In the genomic region with DNA sequence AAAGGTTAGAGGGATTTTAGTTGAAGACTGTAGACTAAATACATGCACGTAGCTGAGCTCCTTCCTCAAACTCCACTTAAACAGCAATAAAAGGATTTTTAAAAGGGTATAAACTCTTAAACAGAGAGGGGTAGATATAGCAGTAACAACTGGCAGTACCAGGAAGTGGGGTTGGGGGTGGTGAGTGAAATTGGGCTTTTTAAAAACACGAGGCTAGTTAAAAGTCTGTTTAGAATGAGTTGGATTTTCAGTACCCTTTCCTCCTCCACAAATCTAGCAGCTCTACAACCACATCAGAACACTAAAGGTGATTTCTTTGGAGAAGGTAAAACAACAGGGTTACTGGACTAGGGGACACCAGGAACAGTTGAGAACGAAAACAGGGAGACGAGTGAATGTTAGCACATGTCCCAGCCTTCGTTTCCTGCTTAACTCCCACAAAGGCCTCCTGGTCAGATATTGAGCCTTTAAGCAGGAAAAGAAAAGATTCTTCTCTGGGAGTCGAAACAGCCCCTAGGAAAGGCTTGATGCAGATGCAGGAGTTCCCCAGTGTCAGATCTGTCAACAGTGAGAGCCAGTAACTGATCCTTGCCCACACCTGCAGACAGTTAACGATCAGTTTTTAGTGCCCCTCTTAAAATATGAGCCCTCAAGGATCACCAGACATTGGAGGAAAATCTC, we compare ENCODE assay signal across 25 cellular contexts. TPM values are rescaled to one million over a fixed set of nuclear protein-coding genes. Genes with fewer than 3 reads are reported as not detected.
DNase-seq lines count a peak whose midpoint lies in the region; ATAC-seq and TF ChIP-seq lines count a peak whose summit lies in the region.
"Had no signal": no experiment of that assay in that cellular context is flagged by ENCODE, and none has a peak within 500 bp of the region (broad histone marks: within the 10 kb centered on the region; RNA-seq: fewer than 3 reads in every experiment).

No MANE protein-coding gene starts in this region.

- no peaks in the 10 kb centered on the region for H3K79me2 ChIP-seq in OCI-LY3 (ENCODE audit: low read length)

- H3K27me3 Mint-ChIP-seq in HFFc6 (ENCODE audit: insufficient read depth), result no peaks in the 10 kb centered on the region; the same call in 1 of the 2 replicates
- no peaks in the 10 kb centered on the region for H3K27me3 Mint-ChIP-seq in endodermal cell (ENCODE audit: insufficient read depth)
- no peaks in the 10 kb centered on the region for H3K27me3 Mint-ChIP-seq in mesothelial cell of epicardium (ENCODE audit: low read depth)
- H3K27me3 Mint-ChIP-seq: brain had no signal

- 57 to 81% methylated on average over 4 to 5 of the region's 7 CpGs for WGBS in endodermal cell (ENCODE audit: insufficient coverage in 1 of 2, insufficient read length in 1 of 2), 2 experiments
- WGBS in aorta, 2 donors, result 67 to 68% methylated on average over 7 of the region's 7 CpGs

- H3K4me1 ChIP-seq in OCI-LY3 (ENCODE audit: low read length) (peaks cover 6% of the 10 kb centered on the region; the same call in 1 of the 2 replicates), endodermal cell (ENCODE audit: control insufficient read depth, insufficient read depth, low read length) (no peaks in the 10 kb centered on the region), aorta (ENCODE audit: control insufficient read depth in 1 of 2, insufficient read depth in 2 of 2, low read length in 2 of 2) (no peaks in the 10 kb centered on the region)
- H3K4me1 ChIP-seq: adrenal gland, right lobe of liver had no signal

- H3K27me3 ChIP-seq in OCI-LY3 (ENCODE audit: low read depth, low read length) (0 out of 2 replicates have a peak, but pooled peaks cover 5% of the 10 kb centered on the region), endodermal cell (ENCODE audit: control insufficient read depth, insufficient read depth, low read length, poor library complexity, severe bottlenecking) (no peaks in the 10 kb centered on the region), aorta (ENCODE audit: control insufficient read depth in 1 of 2, insufficient read depth in 2 of 2, low read length in 1 of 2) (no peaks in the 10 kb centered on the region)
- H3K27me3 ChIP-seq: adrenal gland, right lobe of liver had no signal

- H3K36me3 Mint-ChIP-seq in HFFc6 (ENCODE audit: low read depth) (peaks cover 4% of the 10 kb centered on the region; the same call in 1 of the 2 replicates), endodermal cell (ENCODE audit: low read depth) (peaks cover 29% of the 10 kb centered on the region), mesothelial cell of epicardium (peaks cover 4% of the 10 kb centered on the region)

- no peak overlapping the region for H3K27ac ChIP-seq in OCI-LY3 (ENCODE audit: low read length)
- H3K27ac ChIP-seq in endodermal cell (ENCODE audit: low read depth, low read length), result no peak overlapping the region
- H3K27ac ChIP-seq in aorta (ENCODE audit: low read depth in 1 of 2, low read length in 2 of 2), result no peak overlapping the region
- H3K27ac ChIP-seq: adrenal gland, epithelial cell of prostate, right lobe of liver, WERI-Rb-1 had no signal

- ATAC-seq in GM19035 (IDR thresholded peaks at IDR 0.05; ENCODE audit: unreplicated experiment), result no peak
- ATAC-seq in GM18909 (IDR thresholded peaks at IDR 0.05; ENCODE audit: poor library complexity, unreplicated experiment), result no peak
- no peak for ATAC-seq in aorta (ENCODE audit: low FRiP score)
- ATAC-seq: right lobe of liver had no signal

- H3K9me3 ChIP-seq in OCI-LY3 (ENCODE audit: insufficient read depth, low read length) (no peaks in the 10 kb centered on the region), endodermal cell (ENCODE audit: control insufficient read depth, low read length) (no peaks in the 10 kb centered on the region), aorta (ENCODE audit: control insufficient read depth, low read length) (peaks cover 1% of the 10 kb centered on the region)
- H3K9me3 ChIP-seq: adrenal gland, right lobe of liver, SK-N-SH had no signal

- H3K27ac Mint-ChIP-seq in HFFc6 (peak overlapping the region; percentile 34; the same call in 1 of the 2 replicates), endodermal cell (peak overlapping the region; percentile 19), mesothelial cell of epicardium (peak overlapping the region; percentile 6)
- H3K27ac Mint-ChIP-seq: activated naive CD4-positive, alpha-beta T cell treated with anti-CD3 and anti-CD28 coated beads for 36 hours; brain had no signal

- 0 out of 2 replicates have a peak overlapping the region, but pooled peaks have one; percentile 36 for H2AFZ ChIP-seq in OCI-LY3 (ENCODE audit: low read depth, low read length)

- H3K9ac ChIP-seq in OCI-LY3 (ENCODE audit: low read length) (no peak overlapping the region), endodermal cell (ENCODE audit: extremely low read depth, low read length, poor library complexity, severe bottlenecking) (no peak overlapping the region)
- H3K9ac ChIP-seq: SK-N-SH had no signal

- intact Hi-C loops in aorta (cut with DNase I), result no loop called here

- no peak overlapping the region for H3K4me2 ChIP-seq in OCI-LY3 (ENCODE audit: low read length)
- H3K4me2 ChIP-seq: SK-N-SH had no signal

- H3K4me1 Mint-ChIP-seq in HFFc6 (ENCODE audit: low read depth) (peaks cover 8% of the 10 kb centered on the region; the same call in 1 of the 2 replicates), endodermal cell (peaks cover 6% of the 10 kb centered on the region), mesothelial cell of epicardium (peaks cover 15% of the 10 kb centered on the region)

- no peaks in the 10 kb centered on the region for H4K20me1 ChIP-seq in OCI-LY3 (ENCODE audit: insufficient read depth, low read length)

- no peak for TF ChIP-seq CTCF in HFFc6 (IDR thresholded peaks at IDR 0.05)
- TF ChIP-seq CTCF in OCI-LY3 (IDR thresholded peaks at IDR 0.05; ENCODE audit: low read depth, low read length), result no peak
- no peak for TF ChIP-seq CTCF in endodermal cell (conservative IDR thresholded peaks at IDR 0.05)
- TF ChIP-seq CTCF in mesothelial cell of epicardium (IDR thresholded peaks at IDR 0.05; ENCODE audit: unreplicated experiment), result no peak

- peak overlapping the region; percentile 23; the same call in 1 of the 2 replicates for H3K4me3 Mint-ChIP-seq in HFFc6
- H3K4me3 Mint-ChIP-seq in endodermal cell, result no peak overlapping the region
- no peak overlapping the region for H3K4me3 Mint-ChIP-seq in mesothelial cell of epicardium
- H3K4me3 Mint-ChIP-seq: activated naive CD4-positive, alpha-beta T cell treated with anti-CD3 and anti-CD28 coated beads for 36 hours; brain had no signal

- DNase-seq in HFFc6 (no peak), endodermal cell (no peak), mesothelial cell of epicardium (ENCODE audit: low spot score in 2 of 2, unreplicated experiment in 2 of 2) (no peak), GDM1 (lab: John Stamatoyannopoulos, UW) (no peak), aorta (no peak)
- DNase-seq: activated CD4-positive, alpha-beta T cell treated with anti-CD3 and anti-CD28 coated beads, Interleukin-2, amount 50 U/mL, for 1 hour; activated naive CD4-positive, alpha-beta T cell treated with anti-CD3 and anti-CD28 coated beads for 36 hours; activated T-cell treated with anti-CD3 and anti-CD28 coated beads, Interleukin-2, amount 50 U/mL, for 72 hours; adrenal gland; DMS153; kidney glomerular epithelial cell; NCI-H1105 treated with DMSO at 0.1 percent for 48 hours; NCI-H2029; NCI-H748 treated with DMSO at 0.1 percent for 48 hours; right lobe of liver; RPMI8226; SK-N-SH; stimulated activated CD4-positive, alpha-beta T cell treated with anti-CD3 and anti-CD28 coated beads, Interleukin-4, amount 100 ng/mL, for 4 hours; stimulated activated naive CD4-positive, alpha-beta T cell treated with Interleukin-2 at 50 U/mL for 16 hours; WERI-Rb-1 had no signal

- H3K4me3 ChIP-seq in OCI-LY3 (ENCODE audit: low read length), result no peak overlapping the region
- H3K4me3 ChIP-seq in endodermal cell (ENCODE audit: low read length), result no peak overlapping the region
- H3K4me3 ChIP-seq in aorta (ENCODE audit: low read length in 2 of 2), result no peak overlapping the region
- H3K4me3 ChIP-seq: adrenal gland, right lobe of liver had no signal

- H3K9me3 Mint-ChIP-seq in HFFc6 (no peaks in the 10 kb centered on the region), endodermal cell (no peaks in the 10 kb centered on the region), mesothelial cell of epicardium (no peaks in the 10 kb centered on the region)
- H3K9me3 Mint-ChIP-seq: activated naive CD4-positive, alpha-beta T cell treated with anti-CD3 and anti-CD28 coated beads for 36 hours; brain had no signal

- H3K36me3 ChIP-seq in OCI-LY3 (replicated peaks; ENCODE audit: low read depth, low read length) (no peaks in the 10 kb centered on the region), endodermal cell (ENCODE audit: control insufficient read depth, insufficient read depth, low read length) (peaks cover 44% of the 10 kb centered on the region), aorta (ENCODE audit: control insufficient read depth in 1 of 2, insufficient read depth in 2 of 2, low read length in 1 of 2) (no peaks in the 10 kb centered on the region)
- H3K36me3 ChIP-seq: adrenal gland, right lobe of liver had no signal

RNA-seq across cellular contexts. Expression of a gene that starts 13.8 kb away (rescaled TPM):
- total RNA-seq in HFFc6 (2021; fragmentation: NEBNext Ultra II Directional; extraction: Animal tissue kit (Norgen Biotek cat#: 25700)), result 10 to 100 TPM; 11.7 to 24.0 (median 19.4) TPM
- total RNA-seq in endodermal cell (10 to 100 TPM; 18.4 to 36.3 TPM), mesothelial cell of epicardium (26.2 to 27.5 TPM (median 26.9 TPM) in 3 replicates), aorta (1 to 10 TPM; 2.0 to 2.1 TPM)
- polyA plus RNA-seq in endodermal cell (2013, experiment 1 of 2), result 38.1 TPM
- polyA plus RNA-seq in endodermal cell (2013, experiment 2 of 2), result 36.4 TPM
- 1 to 10 TPM; 1.2 to 3.4 TPM for polyA plus RNA-seq in aorta
